17 cellular contexts compared by ENCODE assay signal in the genomic region with DNA sequence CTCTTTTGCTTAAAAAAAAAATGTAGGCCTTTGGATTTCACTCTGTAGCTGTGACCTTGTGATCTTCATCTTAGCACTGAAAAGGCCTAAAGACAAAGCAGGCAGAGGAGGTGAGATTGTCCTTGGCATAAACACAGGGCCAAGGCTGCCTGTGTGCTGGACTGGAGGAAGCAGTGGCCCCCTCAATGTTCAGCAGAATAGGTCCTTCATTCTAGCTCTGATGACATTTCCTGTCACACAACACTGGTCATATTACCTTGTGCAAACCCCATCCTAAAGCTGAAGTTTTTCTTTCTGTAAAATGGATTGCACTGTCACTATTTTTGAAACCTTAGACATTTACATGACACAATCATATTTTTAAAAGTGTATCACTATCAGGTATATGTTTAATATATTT.
A peak's percentile ranks its signal among the peaks of the same experiment; 100 is the strongest.
DNase-seq lines count a peak whose midpoint lies in the region; ATAC-seq and TF ChIP-seq lines count a peak whose summit lies in the region.
"Had no signal": no experiment of that assay in that cellular context is flagged by ENCODE, and none has a peak within 500 bp of the region (broad histone marks: within the 10 kb centered on the region; RNA-seq: fewer than 3 reads in every experiment).

No MANE protein-coding gene starts in this region.

- H3K36me3 ChIP-seq in testis (ENCODE audit: low read depth, missing control alignments) = no peaks in the 10 kb centered on the region
- H3K36me3 ChIP-seq: suprapubic skin had no signal

- no peaks in the 10 kb centered on the region for H3K27me3 Mint-ChIP-seq in T-helper 17 cell
- H3K27me3 Mint-ChIP-seq: naive B cell, T-cell had no signal

- DNase-seq in activated naive CD4-positive, alpha-beta T cell treated with anti-CD3 and anti-CD28 coated beads, Interleukin-2, amount 50 U/mL, for 72 hours (ENCODE audit: low spot score in 2 of 2) = no peak
- no peak for DNase-seq in activated naive CD4-positive, alpha-beta T cell (lab: John Stamatoyannopoulos, UW)
- DNase-seq in T-helper 17 cell (no peak), NCI-H2227 treated with DMSO at 0.1 percent for 48 hours (lab: John Stamatoyannopoulos, UW) (no peak), testis (no peak)
- DNase-seq in stimulated activated effector memory CD8-positive, alpha-beta T cell treated with anti-CD3 and anti-CD28 coated beads, Interleukin-12 subunit alpha, Interleukin-12 subunit beta, amount 100 ng/mL, for 72 hours (ENCODE audit: low spot score in 2 of 2) = no peak
- DNase-seq: activated gamma-delta T cell treated with Interleukin-2 at 50 U/mL for 16 hours; COR-L47; naive B cell; NCI-H2029 treated with DMSO at 0.1 percent for 48 hours; stimulated activated CD4-positive, alpha-beta T cell treated with anti-CD3 and anti-CD28 coated beads, Interleukin-2, amount 100 ng/mL, for 48 hours; T-cell had no signal

- ATAC-seq in activated naive CD4-positive, alpha-beta T cell treated with anti-CD3 and anti-CD28 coated beads, Interleukin-2, amount 50 U/mL, for 72 hours = no peak
- ATAC-seq in GM19351 (IDR thresholded peaks at IDR 0.05; ENCODE audit: unreplicated experiment) = peak; percentile 58
- ATAC-seq in T-helper 17 cell = no peak
- peak; percentile 28 for ATAC-seq in stimulated activated effector memory CD8-positive, alpha-beta T cell treated with anti-CD3 and anti-CD28 coated beads, Interleukin-12 subunit alpha, Interleukin-12 subunit beta, amount 100 ng/mL, for 72 hours
- no peak for ATAC-seq in GM19452 (IDR thresholded peaks at IDR 0.05; ENCODE audit: unreplicated experiment)
- ATAC-seq: Right ventricle myocardium inferior, T-cell had no signal

- no peak for TF ChIP-seq CTCF in testis (IDR thresholded peaks at IDR 0.05)

- intact Hi-C loops in testis (cut with DNase I; ENCODE audit: low total_unique reads) = no loop called here

- no peaks in the 10 kb centered on the region for H3K9me3 ChIP-seq in T-helper 17 cell (ENCODE audit: control insufficient read depth, low read length, poor library complexity, severe bottlenecking)
- H3K9me3 ChIP-seq in testis = no peaks in the 10 kb centered on the region
- H3K9me3 ChIP-seq: suprapubic skin had no signal

- peak overlapping the region; percentile 55 to 66 for H3K27ac Mint-ChIP-seq in activated naive CD4-positive, alpha-beta T cell treated with anti-CD3 and anti-CD28 coated beads, Interleukin-2, amount 50 U/mL, for 72 hours
- H3K27ac Mint-ChIP-seq in T-helper 17 cell = peak overlapping the region; percentile 87
- H3K27ac Mint-ChIP-seq in stimulated activated effector memory CD8-positive, alpha-beta T cell treated with anti-CD3 and anti-CD28 coated beads, Interleukin-12 subunit alpha, Interleukin-12 subunit beta, amount 100 ng/mL, for 72 hours = peak overlapping the region; percentile 24

- no peaks in the 10 kb centered on the region for H3K4me1 ChIP-seq in testis
- H3K4me1 ChIP-seq: suprapubic skin had no signal

- no peak for TF ChIP-seq POLR2A in testis (IDR thresholded peaks at IDR 0.05)

- peaks cover 4 to 9% of the 10 kb centered on the region in 2 donors for H3K36me3 Mint-ChIP-seq in activated naive CD4-positive, alpha-beta T cell treated with anti-CD3 and anti-CD28 coated beads, Interleukin-2, amount 50 U/mL, for 72 hours
- no peaks in the 10 kb centered on the region for H3K36me3 Mint-ChIP-seq in T-helper 17 cell (ENCODE audit: low read depth)
- peaks cover 10% of the 10 kb centered on the region for H3K36me3 Mint-ChIP-seq in stimulated activated effector memory CD8-positive, alpha-beta T cell treated with anti-CD3 and anti-CD28 coated beads, Interleukin-12 subunit alpha, Interleukin-12 subunit beta, amount 100 ng/mL, for 72 hours

- H3K27me3 ChIP-seq in testis = no peaks in the 10 kb centered on the region
- H3K27me3 ChIP-seq: suprapubic skin had no signal

- H3K27ac ChIP-seq in testis = no peak overlapping the region
- H3K27ac ChIP-seq: hepatocyte, suprapubic skin had no signal

- peaks cover 20% of the 10 kb centered on the region for H3K4me1 Mint-ChIP-seq in T-helper 17 cell
- peaks cover 48% of the 10 kb centered on the region for H3K4me1 Mint-ChIP-seq in stimulated activated effector memory CD8-positive, alpha-beta T cell treated with anti-CD3 and anti-CD28 coated beads, Interleukin-12 subunit alpha, Interleukin-12 subunit beta, amount 100 ng/mL, for 72 hours

- no peak overlapping the region for H3K4me3 ChIP-seq in testis
- H3K4me3 ChIP-seq: hepatocyte, suprapubic skin had no signal

- no peaks in the 10 kb centered on the region for H3K9me3 Mint-ChIP-seq in activated naive CD4-positive, alpha-beta T cell treated with anti-CD3 and anti-CD28 coated beads, Interleukin-2, amount 50 U/mL, for 72 hours
- no peaks in the 10 kb centered on the region for H3K9me3 Mint-ChIP-seq in stimulated activated effector memory CD8-positive, alpha-beta T cell treated with anti-CD3 and anti-CD28 coated beads, Interleukin-12 subunit alpha, Interleukin-12 subunit beta, amount 100 ng/mL, for 72 hours
- H3K9me3 Mint-ChIP-seq: naive B cell, T-cell had no signal

- no peak overlapping the region for H3K4me3 Mint-ChIP-seq in T-helper 17 cell
- no peak overlapping the region for H3K4me3 Mint-ChIP-seq in stimulated activated effector memory CD8-positive, alpha-beta T cell treated with anti-CD3 and anti-CD28 coated beads, Interleukin-12 subunit alpha, Interleukin-12 subunit beta, amount 100 ng/mL, for 72 hours
- H3K4me3 Mint-ChIP-seq: naive B cell, T-cell had no signal

Comparison
In these comparisons a context has a peak if more than half of its experiments do, and no peak if none do; other contexts are left out.
1. ATAC-seq: peak in GM19351 (single experiment) and stimulated activated effector memory CD8-positive, alpha-beta T cell treated with anti-CD3 and anti-CD28 coated beads, Interleukin-12 subunit alpha, Interleukin-12 subunit beta, amount 100 ng/mL, for 72 hours (single experiment); none in activated naive CD4-positive, alpha-beta T cell treated with anti-CD3 and anti-CD28 coated beads, Interleukin-2, amount 50 U/mL, for 72 hours (0 of 2), T-helper 17 cell (single experiment) and GM19452 (single experiment).
2. H3K27ac Mint-ChIP-seq: peak in every context shown above with its lines; median percentile 87 in T-helper 17 cell; 60 in activated naive CD4-positive, alpha-beta T cell treated with anti-CD3 and anti-CD28 coated beads, Interleukin-2, amount 50 U/mL, for 72 hours; 24 in stimulated activated effector memory CD8-positive, alpha-beta T cell treated with anti-CD3 and anti-CD28 coated beads, Interleukin-12 subunit alpha, Interleukin-12 subunit beta, amount 100 ng/mL, for 72 hours.